Comparison of ENCODE assay signal across 11 cellular contexts in the genomic region with DNA sequence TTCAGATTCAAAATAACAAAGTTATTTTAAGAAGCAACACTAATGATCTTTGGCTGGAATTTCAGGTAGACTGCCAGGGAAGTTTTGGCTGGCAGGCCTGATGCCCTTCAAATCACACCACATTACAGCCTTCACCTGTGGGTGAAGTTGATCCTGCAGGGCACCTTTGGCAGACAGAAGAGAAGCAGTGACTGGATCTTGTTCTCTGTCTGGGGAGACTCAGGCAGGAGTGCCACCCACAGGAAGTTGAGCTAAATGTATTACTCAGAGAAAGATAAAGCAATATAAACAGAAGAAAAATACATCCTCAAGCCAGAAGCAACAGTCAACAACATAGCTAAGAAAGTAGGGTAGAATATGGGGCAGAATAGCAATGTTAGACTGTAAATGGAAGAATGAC. TPM values are rescaled to one million over a fixed set of nuclear protein-coding genes. Genes with fewer than 3 reads are reported as not detected.
DNase-seq lines count a peak whose midpoint lies in the region; ATAC-seq and TF ChIP-seq lines count a peak whose summit lies in the region.
"Had no signal": no experiment of that assay in that cellular context is flagged by ENCODE, and none has a peak within 500 bp of the region (broad histone marks: within the 10 kb centered on the region; RNA-seq: fewer than 3 reads in every experiment).

No MANE protein-coding gene starts in this region.

- DNase-seq in AG10803 (ENCODE audit: low read depth) (peak; percentile 60), SK-MEL-5 (ENCODE audit: low read depth, low spot score) (peak; percentile 3), fibroblast of the conjunctiva (ENCODE audit: low read depth) (peak; percentile 8), putamen (ENCODE audit: low spot score) (no peak), GOT3 (lab: John Stamatoyannopoulos, UW) (no peak), psoas muscle (no peak)
- DNase-seq: activated naive CD4-positive, alpha-beta T cell treated with anti-CD3 and anti-CD28 coated beads, Interleukin-2, amount 50 U/mL, for 16 hours; T-helper 17 cell had no signal

- H3K27me3 ChIP-seq in psoas muscle (ENCODE audit: insufficient read depth in 3 of 3, low read length in 2 of 3): peaks cover 0 to 3% (median 0%) of the 10 kb centered on the region in 3 donors

- H3K4me3 ChIP-seq in AG10803 (ENCODE audit: low read length): no peak overlapping the region
- no peak overlapping the region for H3K4me3 ChIP-seq in HEK293 (ENCODE audit: low read depth, low read length)
- no peak overlapping the region for H3K4me3 ChIP-seq in psoas muscle

- CTCF ChIA-PET in HEK293 (lab: Yijun Ruan, JAX): interaction anchor here (0.6 to 1.9 kb wide), 9 partner anchors 12 to 1197 kb away, joined by 3 to 12 read pairs (median 3); a partner anchor contains a TSS

- in situ Hi-C loops in SK-MEL-5 (cut with HindIII; ENCODE audit: low pct_unique_long_range_greater_than_20kb, low sequenced_read_pairs): no loop called here

- intact Hi-C loops in psoas muscle (cut with DNase I): no loop called here

- POLR2A ChIA-PET in HEK293 (lab: Yijun Ruan, JAX): interaction anchor here (0.6 to 0.9 kb wide), 2 partner anchors 57 to 121 kb away, joined by 3 read pairs; no protein-coding TSS in a partner anchor

- H3K9me3 ChIP-seq in HEK293 (ENCODE audit: control insufficient read depth, insufficient read depth, low read depth, low read length): no peaks in the 10 kb centered on the region
- H3K9me3 ChIP-seq in psoas muscle: no peaks in the 10 kb centered on the region

- H3K36me3 ChIP-seq in HEK293 (ENCODE audit: control insufficient read depth in 2 of 2, insufficient read depth in 1 of 2, low read length in 2 of 2): no peaks in the 10 kb centered on the region
- H3K36me3 ChIP-seq in psoas muscle (ENCODE audit: insufficient read depth in 1 of 2, low read depth in 1 of 2): no peaks in the 10 kb centered on the region

- no peaks in the 10 kb centered on the region for H3K4me1 ChIP-seq in HEK293 (ENCODE audit: control insufficient read depth, insufficient read depth, low read length)
- H3K4me1 ChIP-seq in psoas muscle: no peaks in the 10 kb centered on the region
- H3K4me1 ChIP-seq: parathyroid adenoma had no signal

- ATAC-seq in HG02571 (IDR thresholded peaks at IDR 0.05; ENCODE audit: unreplicated experiment) (no peak), psoas muscle (no peak)
- ATAC-seq: T-helper 17 cell had no signal

- H3K27ac ChIP-seq in HEK293 (ENCODE audit: extremely low read depth, low read depth, low read length) (no peak overlapping the region), psoas muscle (no peak overlapping the region)
- H3K27ac ChIP-seq: parathyroid adenoma had no signal

- TF ChIP-seq CTCF in AG10803 (conservative IDR thresholded peaks at IDR 0.05; ENCODE audit: low read length) (peak; percentile 60), HEK293 (tag by site-specific recombination; IDR thresholded peaks at IDR 0.05) (peak; percentile 38; the same call in 1 of the 2 replicates), psoas muscle (IDR thresholded peaks at IDR 0.05) (no peak)

TF ChIP-seq in HEK293, 187 proteins besides CTCF, POLR2A, EP300 and RAD21:
- TF ChIP-seq ZNF654 (tag by site-specific recombination; IDR thresholded peaks at IDR 0.05; ENCODE audit: low read depth) (peak; percentile 54), ZNF324 (tag by site-specific recombination; IDR thresholded peaks at IDR 0.05) (no peak)
TF ChIP-seq in HEK293: peak in this region for 1.

RNA-seq across cellular contexts. Expression of a gene that starts 12.8 kb away (rescaled TPM):
- not detected in 2 replicates for total RNA-seq in SK-MEL-5 (2014; rRNA removed; shearing (Covaris generic))
- not detected in 2 replicates for polyA plus RNA-seq in SK-MEL-5 (2015; cell fraction: cytosol; rRNA removed)
- not detected in 2 replicates for polyA plus RNA-seq in SK-MEL-5 (2015; cell fraction: nucleus; rRNA removed)
- total RNA-seq in psoas muscle: not detected
- polyA plus RNA-seq in psoas muscle: not detected
- total RNA-seq: T-helper 17 cell had no signal

RNA-seq across cellular contexts. Expression of a gene that starts 56.3 kb away (rescaled TPM):
- total RNA-seq in SK-MEL-5 (2014; rRNA removed; shearing (Covaris generic)): not detected in 2 replicates
- polyA plus RNA-seq in SK-MEL-5 (2015; cell fraction: cytosol; rRNA removed): not detected in 2 replicates
- polyA plus RNA-seq in SK-MEL-5 (2015; cell fraction: nucleus; rRNA removed): not detected in 2 replicates
- under 1 TPM in 3 of 4 donors, not detected in 1; 0.05 to 0.85 (median 0.24) TPM for total RNA-seq in psoas muscle
- not detected for polyA plus RNA-seq in psoas muscle

Comparison
In these comparisons a context has a peak if more than half of its experiments do, and no peak if none do; other contexts are left out.
1. DNase-seq: peak in AG10803 (single experiment), SK-MEL-5 (single experiment) and fibroblast of the conjunctiva (single experiment); none in putamen (single experiment), GOT3 (single experiment) and psoas muscle (0 of 2).